12 cellular contexts compared by ENCODE assay signal in genomic region chr13:32997399-32997798, GRCh38. TPM values are rescaled to one million over a fixed set of nuclear protein-coding genes. Genes with fewer than 3 reads are reported as not detected.
"Had no signal": no experiment of that assay in that cellular context is flagged by ENCODE, and none has a peak within 500 bp of the region (broad histone marks: within the 10 kb centered on the region; RNA-seq: fewer than 3 reads in every experiment).

No MANE protein-coding gene starts in this region.

- H3K27ac Mint-ChIP-seq: GM23338, H9, HFFc6 had no signal

- H3K27ac ChIP-seq: GM23248 had no signal

- H2AFZ ChIP-seq: GM23248, GM23338 had no signal

- FAIRE-seq: H1, H54 had no signal

- H3K4me2 ChIP-seq: GM23338 had no signal

- H3K36me3 ChIP-seq: HAP-1 had no signal

- H3K4me3 Mint-ChIP-seq: GM23338, H9, HFFc6 had no signal

- H3K9me3 Mint-ChIP-seq: GM23338, H9, HFFc6 had no signal

- H3K4me3 ChIP-seq: GM23248, GM23338, HAP-1 had no signal

- H3K4me1 ChIP-seq: HAP-1 had no signal

- H3K9ac ChIP-seq: GM23248 had no signal

- H3K4me1 Mint-ChIP-seq: GM23338, H9 had no signal

- ATAC-seq: GM23338, HCT116 had no signal

- H3K9me3 ChIP-seq: HAP-1 had no signal

- DNase-seq: GM23248, GOT3, H7, H9, HCEC 1CT, HFFc6 had no signal

RNA-seq across cellular contexts. Expression of gene KL, which starts 18.8 kb away (rescaled TPM):
- total RNA-seq: H1, H4, H7, H9 had no signal
- polyA plus RNA-seq: GM23248, GM23338 had no signal
